8 cellular contexts compared by ENCODE assay signal in the genomic region with DNA sequence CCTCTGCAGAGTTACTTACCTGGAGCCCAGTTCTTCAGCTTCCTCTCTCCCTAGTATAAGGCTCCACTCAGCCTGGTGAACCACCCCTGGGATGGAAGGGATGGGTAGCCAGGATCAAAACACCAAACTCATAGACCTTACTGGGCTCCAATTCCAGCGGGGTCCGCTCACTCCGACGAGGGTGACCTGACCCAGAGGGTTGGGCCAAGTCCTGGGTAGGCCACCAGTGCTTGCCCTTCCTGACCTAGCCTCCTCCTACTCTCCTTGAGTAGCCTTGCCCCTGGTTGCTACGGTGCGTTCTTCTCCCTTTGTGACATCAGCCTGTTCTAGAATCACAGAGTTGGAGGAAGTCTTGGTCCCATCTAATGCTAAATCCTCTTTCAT. TPM values are rescaled to one million over a fixed set of nuclear protein-coding genes. Genes with fewer than 3 reads are reported as not detected.
DNase-seq lines count a peak whose midpoint lies in the region; ATAC-seq, FAIRE-seq and TF ChIP-seq lines count a peak whose summit lies in the region.

No MANE protein-coding gene starts in this region.

- no peak overlapping the region for H2BK15ac ChIP-seq in neuronal stem cell (ENCODE audit: low read length)

- no peak overlapping the region for H3K18ac ChIP-seq in trophoblast cell (ENCODE audit: low read length)
- H3K18ac ChIP-seq in neuronal stem cell (ENCODE audit: low read length), result no peak overlapping the region

- no peaks in the 10 kb centered on the region for H4K20me1 ChIP-seq in MM.1S (ENCODE audit: insufficient read depth, low read length)

- H2AFZ ChIP-seq in MM.1S (ENCODE audit: low read length) (peak overlapping the region; percentile 75; the same call in 1 of the 2 replicates), trophoblast cell (ENCODE audit: insufficient read depth, low read length, poor library complexity) (no peak overlapping the region), neuronal stem cell (ENCODE audit: low read length) (no peak overlapping the region)

- H3K27ac ChIP-seq in MM.1S (ENCODE audit: low read length) (peak overlapping the region; percentile 93), trophoblast cell (ENCODE audit: low read depth, low read length) (no peak overlapping the region), neuronal stem cell (replicated peaks; ENCODE audit: low read length) (no peak overlapping the region)

- H3K79me1 ChIP-seq in trophoblast cell (ENCODE audit: low read length) (no peaks in the 10 kb centered on the region), neuronal stem cell (ENCODE audit: low read depth, low read length) (no peaks in the 10 kb centered on the region)

- H4K91ac ChIP-seq in trophoblast cell (ENCODE audit: low read depth, low read length), result no peak overlapping the region
- H4K91ac ChIP-seq in neuronal stem cell (ENCODE audit: low read depth, low read length, poor library complexity), result no peak overlapping the region

- H2BK5ac ChIP-seq in trophoblast cell (ENCODE audit: low read depth, low read length, poor library complexity), result no peak overlapping the region
- H2BK5ac ChIP-seq in neuronal stem cell (ENCODE audit: low read length), result no peak overlapping the region

- peak; percentile 81 for FAIRE-seq in GM12891 (lab: Jason Lieb, UNC)

- H3K27me3 ChIP-seq in MM.1S (replicated peaks; ENCODE audit: insufficient read depth, low read length) (no peaks in the 10 kb centered on the region), endocrine pancreas (ENCODE audit: control insufficient read depth, insufficient read depth, low read length) (no peaks in the 10 kb centered on the region), trophoblast cell (ENCODE audit: insufficient read depth, low read length) (peaks cover 6% of the 10 kb centered on the region), neuronal stem cell (ENCODE audit: control insufficient read depth in 3 of 3, insufficient read depth in 3 of 3, low read depth in 1 of 3, low read length in 3 of 3) (peaks cover 0 to 15% (median 9%) of the 10 kb centered on the region in 3 experiments)

- DNase-seq in GM12891 (ENCODE audit: insufficient read length, low spot score) (no peak), MM.1S (no peak), trophoblast cell (no peak), neuronal stem cell (ENCODE audit: low spot score) (no peak), D341Med (ENCODE audit: low spot score) (no peak)

- no peaks in the 10 kb centered on the region for H3K9me2 ChIP-seq in MM.1S (replicated peaks; ENCODE audit: insufficient read depth, low read length)

- peak overlapping the region; percentile 75 for H3K4me2 ChIP-seq in MM.1S (ENCODE audit: low read depth, low read length)
- peak overlapping the region; percentile 95 for H3K4me2 ChIP-seq in trophoblast cell (ENCODE audit: low read length)
- no peak overlapping the region for H3K4me2 ChIP-seq in neuronal stem cell (ENCODE audit: insufficient read depth, low read length, poor library complexity, severe bottlenecking)

- no peak overlapping the region for H4K12ac ChIP-seq in trophoblast cell (ENCODE audit: low read depth, low read length)

- H2BK120ac ChIP-seq in trophoblast cell (ENCODE audit: insufficient read depth, low read length, poor library complexity), result no peak overlapping the region
- no peak overlapping the region for H2BK120ac ChIP-seq in neuronal stem cell (ENCODE audit: low read depth, low read length)

- ATAC-seq in GM19463 (IDR thresholded peaks at IDR 0.05; ENCODE audit: unreplicated experiment) (no peak), HG02938 (IDR thresholded peaks at IDR 0.05; ENCODE audit: unreplicated experiment) (no peak)

- H2AK5ac ChIP-seq in trophoblast cell (ENCODE audit: low read length) (no peak overlapping the region), neuronal stem cell (ENCODE audit: low read depth, low read length) (no peak overlapping the region)

- H3K23ac ChIP-seq in trophoblast cell (ENCODE audit: low read length) (no peak overlapping the region), neuronal stem cell (ENCODE audit: low read depth, low read length, poor library complexity) (no peak overlapping the region)

- H3K9ac ChIP-seq in MM.1S (ENCODE audit: low read length) (peak overlapping the region; percentile 91), endocrine pancreas (ENCODE audit: control insufficient read depth, insufficient read depth, low read length) (peak overlapping the region; percentile 45), trophoblast cell (ENCODE audit: low read length) (no peak overlapping the region), neuronal stem cell (ENCODE audit: low read depth, low read length, poor library complexity) (no peak overlapping the region)

- peaks cover 19% of the 10 kb centered on the region for H3F3A ChIP-seq in MM.1S (ENCODE audit: insufficient read depth, low read length)

- H3K4ac ChIP-seq in trophoblast cell (ENCODE audit: low read depth, low read length) (no peak overlapping the region), neuronal stem cell (ENCODE audit: low read length) (no peak overlapping the region)

- H3K9me3 ChIP-seq in MM.1S (replicated peaks; ENCODE audit: insufficient read depth, low read length) (no peaks in the 10 kb centered on the region), endocrine pancreas (ENCODE audit: control insufficient read depth, low read length) (no peaks in the 10 kb centered on the region), trophoblast cell (ENCODE audit: insufficient read depth, low read depth, low read length) (no peaks in the 10 kb centered on the region), neuronal stem cell (replicated peaks in 1 of 2; ENCODE audit: control insufficient read depth in 2 of 2, insufficient read depth in 1 of 2, low read depth in 1 of 2, low read length in 2 of 2) (no peaks in the 10 kb centered on the region)

- no peak overlapping the region for H2BK12ac ChIP-seq in trophoblast cell (ENCODE audit: low read length)
- no peak overlapping the region for H2BK12ac ChIP-seq in neuronal stem cell (ENCODE audit: low read length)

- H3K14ac ChIP-seq in trophoblast cell (ENCODE audit: low read length) (no peak overlapping the region), neuronal stem cell (ENCODE audit: low read length) (no peak overlapping the region)

- H3K79me2 ChIP-seq in MM.1S (ENCODE audit: low read length) (no peaks in the 10 kb centered on the region), trophoblast cell (ENCODE audit: control insufficient read depth, insufficient read depth, low read length, poor library complexity) (no peaks in the 10 kb centered on the region)

- no peak for TF ChIP-seq CTCF in MM.1S (IDR thresholded peaks at IDR 0.05; ENCODE audit: low read length)

- H3K4me1 ChIP-seq in MM.1S (ENCODE audit: low read length), result peaks cover 36% of the 10 kb centered on the region
- H3K4me1 ChIP-seq in endocrine pancreas (ENCODE audit: control insufficient read depth, insufficient read depth, low read length), result peaks cover 6% of the 10 kb centered on the region
- peaks cover 0 to 10% of the 10 kb centered on the region in 2 experiments for H3K4me1 ChIP-seq in trophoblast cell (ENCODE audit: control insufficient read depth in 1 of 2, insufficient read depth in 2 of 2, low read length in 2 of 2)
- peaks cover 0 to 6% of the 10 kb centered on the region in 2 donors for H3K4me1 ChIP-seq in neuronal stem cell (ENCODE audit: control insufficient read depth in 2 of 2, insufficient read depth in 1 of 2, low read depth in 1 of 2, low read length in 2 of 2)

- peak overlapping the region; percentile 85 for H3K4me3 ChIP-seq in MM.1S (ENCODE audit: low read length)
- H3K4me3 ChIP-seq in endocrine pancreas (ENCODE audit: control insufficient read depth, insufficient read depth, low read length), result peak overlapping the region; percentile 80
- no peak overlapping the region for H3K4me3 ChIP-seq in trophoblast cell (ENCODE audit: low read depth, low read length)
- no peak overlapping the region for H3K4me3 ChIP-seq in neuronal stem cell (ENCODE audit: low read length in 2 of 2)

- no peak for TF ChIP-seq POLR2A in GM12891 (IDR thresholded peaks at IDR 0.05; ENCODE audit: low read depth, low read length)

- WGBS in trophoblast cell (ENCODE audit: extremely low coverage, insufficient coverage, insufficient read length), result no CpG with 5 or more reads among the region's 6 CpGs
- no CpG with 5 or more reads among the region's 6 CpGs for WGBS in neuronal stem cell (ENCODE audit: extremely low coverage in 2 of 2, insufficient read length in 2 of 2, insufficient replicate concordance in 1 of 2), 2 donors

- H4K8ac ChIP-seq in trophoblast cell (ENCODE audit: low read depth, low read length) (no peak overlapping the region), neuronal stem cell (ENCODE audit: low read depth, low read length) (no peak overlapping the region)

- H3K36me3 ChIP-seq in MM.1S (replicated peaks; ENCODE audit: insufficient read depth, low read length), result no peaks in the 10 kb centered on the region
- no peaks in the 10 kb centered on the region for H3K36me3 ChIP-seq in endocrine pancreas (ENCODE audit: control insufficient read depth, insufficient read depth, low read length)
- no peaks in the 10 kb centered on the region for H3K36me3 ChIP-seq in trophoblast cell (ENCODE audit: control insufficient read depth in 1 of 2, insufficient read depth in 2 of 2, low read length in 2 of 2)
- H3K36me3 ChIP-seq in neuronal stem cell (replicated peaks in 1 of 2; ENCODE audit: control insufficient read depth in 2 of 2, insufficient read depth in 2 of 2, low read length in 2 of 2), result no peaks in the 10 kb centered on the region

TF ChIP-seq in GM12891, 5 proteins besides CTCF, POLR2A, EP300 and RAD21:
- TF ChIP-seq TAF1 (IDR thresholded peaks at IDR 0.05; ENCODE audit: low read depth, low read length), result no peak
- no peak for TF ChIP-seq SPI1 (IDR thresholded peaks at IDR 0.05; ENCODE audit: low read depth, low read length)
- TF ChIP-seq POLR2AphosphoS5 (IDR thresholded peaks at IDR 0.05; ENCODE audit: low read depth, low read length), result no peak
- TF ChIP-seq POU2F2 (IDR thresholded peaks at IDR 0.05; ENCODE audit: low read depth, low read length), result no peak
- TF ChIP-seq PAX5 (IDR thresholded peaks at IDR 0.05; ENCODE audit: insufficient read depth, low read length, severe bottlenecking), result no peak

RNA-seq across cellular contexts. Expression of a gene that starts 0.5 kb away (rescaled TPM):
- 1.8 TPM for polyA plus RNA-seq in GM12891 (2012; ENCODE audit: low read depth, missing spikeins)
- polyA plus RNA-seq in trophoblast cell (2013), result 0.21 and 0.35 TPM in 2 replicates
- polyA plus RNA-seq in neuronal stem cell (2013, experiment 1 of 2), result 0.73 TPM
- polyA plus RNA-seq in neuronal stem cell (2013, experiment 2 of 2), result 0.66 TPM

Comparison
In these comparisons a context has a peak if more than half of its experiments do, and no peak if none do; other contexts are left out.
1. H3K4me3 ChIP-seq: peak in MM.1S (single experiment) and endocrine pancreas (single experiment); none in trophoblast cell (single experiment) and neuronal stem cell (0 of 2).
2. H3K9ac ChIP-seq: peak in MM.1S (single experiment) and endocrine pancreas (single experiment); none in trophoblast cell (single experiment) and neuronal stem cell (single experiment).